ENCODE assay signal across 16 cellular contexts in the genomic region with DNA sequence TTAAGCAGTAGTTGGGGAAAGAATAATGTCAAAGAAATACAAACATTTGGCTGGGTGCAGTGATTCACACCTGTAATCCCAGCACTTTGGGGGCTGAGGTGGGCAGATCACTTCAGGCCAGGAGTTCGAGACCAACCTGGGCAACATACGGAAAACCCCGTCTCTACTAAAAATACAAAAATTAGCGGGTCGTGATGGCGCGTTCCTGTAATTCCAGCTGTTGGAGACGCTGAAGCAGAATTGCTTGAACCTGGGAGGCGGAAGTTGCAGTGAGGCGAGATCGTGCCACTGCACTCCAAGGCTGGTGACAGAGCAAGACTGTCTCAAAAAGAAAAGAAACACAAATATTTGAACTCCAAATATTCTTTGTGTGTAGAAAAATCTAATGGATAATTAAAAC. TPM values are rescaled to one million over a fixed set of nuclear protein-coding genes. Genes with fewer than 3 reads are reported as not detected.
A peak's percentile ranks its signal among the peaks of the same experiment; 100 is the strongest.
DNase-seq lines count a peak whose midpoint lies in the region; ATAC-seq and TF ChIP-seq lines count a peak whose summit lies in the region.
"Had no signal": no experiment of that assay in that cellular context is flagged by ENCODE, and none has a peak within 500 bp of the region (broad histone marks: within the 10 kb centered on the region; RNA-seq: fewer than 3 reads in every experiment).

No MANE protein-coding gene starts in this region.

- no peaks in the 10 kb centered on the region for H3K9me3 ChIP-seq in hepatocyte (ENCODE audit: low read depth)
- no peaks in the 10 kb centered on the region for H3K9me3 ChIP-seq in WERI-Rb-1 (ENCODE audit: severe bottlenecking)
- H3K9me3 ChIP-seq: left lung had no signal

- H3K27me3 ChIP-seq in hepatocyte: no peaks in the 10 kb centered on the region
- no peaks in the 10 kb centered on the region for H3K27me3 ChIP-seq in WERI-Rb-1 (ENCODE audit: insufficient read depth, low read depth, severe bottlenecking)
- H3K27me3 ChIP-seq: left lung had no signal

- no peaks in the 10 kb centered on the region for H3K9me3 Mint-ChIP-seq in activated naive CD4-positive, alpha-beta T cell treated with anti-CD3 and anti-CD28 coated beads for 36 hours
- H3K9me3 Mint-ChIP-seq in WTC11: no peaks in the 10 kb centered on the region
- H3K9me3 Mint-ChIP-seq in stimulated activated memory B cell treated with anti-CD40 and anti-IgM and Interleukin-4, amounts not matched to agents 10 μg/mL and 1 μg/mL and 100 μg/mL, for 72 hours: no peaks in the 10 kb centered on the region

- peak overlapping the region; percentile 68 for H3K27ac Mint-ChIP-seq in activated naive CD4-positive, alpha-beta T cell treated with anti-CD3 and anti-CD28 coated beads for 36 hours
- peak overlapping the region; percentile 58 for H3K27ac Mint-ChIP-seq in WTC11
- H3K27ac Mint-ChIP-seq in stimulated activated memory B cell treated with anti-CD40 and anti-IgM and Interleukin-4, amounts not matched to agents 10 μg/mL and 1 μg/mL and 100 μg/mL, for 72 hours: peak overlapping the region; percentile 63

- peaks cover 30% of the 10 kb centered on the region for H3K4me1 ChIP-seq in hepatocyte (ENCODE audit: insufficient read depth)

- H3K27ac ChIP-seq in hepatocyte (no peak overlapping the region), WERI-Rb-1 (no peak overlapping the region)
- H3K27ac ChIP-seq: left lung had no signal

- no peaks in the 10 kb centered on the region for H3K9me2 ChIP-seq in hepatocyte (replicated peaks; ENCODE audit: insufficient read depth)

- peaks cover 31% of the 10 kb centered on the region for H3K36me3 Mint-ChIP-seq in activated naive CD4-positive, alpha-beta T cell treated with anti-CD3 and anti-CD28 coated beads for 36 hours (ENCODE audit: low read depth)
- peaks cover 24% of the 10 kb centered on the region for H3K36me3 Mint-ChIP-seq in WTC11
- H3K36me3 Mint-ChIP-seq in stimulated activated memory B cell treated with anti-CD40 and anti-IgM and Interleukin-4, amounts not matched to agents 10 μg/mL and 1 μg/mL and 100 μg/mL, for 72 hours: peaks cover 36% of the 10 kb centered on the region

- H3K4me3 Mint-ChIP-seq in activated naive CD4-positive, alpha-beta T cell treated with anti-CD3 and anti-CD28 coated beads for 36 hours: no peak overlapping the region
- H3K4me3 Mint-ChIP-seq in WTC11: peak overlapping the region; percentile 99
- H3K4me3 Mint-ChIP-seq in stimulated activated memory B cell treated with anti-CD40 and anti-IgM and Interleukin-4, amounts not matched to agents 10 μg/mL and 1 μg/mL and 100 μg/mL, for 72 hours: peak overlapping the region; percentile 33

- H3K4me1 Mint-ChIP-seq in activated naive CD4-positive, alpha-beta T cell treated with anti-CD3 and anti-CD28 coated beads for 36 hours (ENCODE audit: low read depth): peaks cover 75% of the 10 kb centered on the region
- H3K4me1 Mint-ChIP-seq in WTC11: peaks cover 68% of the 10 kb centered on the region
- H3K4me1 Mint-ChIP-seq in stimulated activated memory B cell treated with anti-CD40 and anti-IgM and Interleukin-4, amounts not matched to agents 10 μg/mL and 1 μg/mL and 100 μg/mL, for 72 hours: peaks cover 76% of the 10 kb centered on the region

- H2AFZ ChIP-seq in hepatocyte: no peak overlapping the region

- POLR2A ChIA-PET in WTC11 (lab: Charles Lee): interaction anchor here (0.6 to 1.6 kb wide), 4 partner anchors 10 to 723 kb away, joined by 3 to 7 read pairs (median 3); no protein-coding TSS in a partner anchor

- DNase-seq in activated naive CD4-positive, alpha-beta T cell treated with anti-CD3 and anti-CD28 coated beads for 36 hours: no peak
- no peak for DNase-seq in activated naive CD4-positive, alpha-beta T cell treated with anti-CD3 and anti-CD28 coated beads, Interleukin-2, amount 50 U/mL, for 16 hours
- DNase-seq in WTC11 (ENCODE audit: low spot score): no peak
- no peak for DNase-seq in hepatocyte (ENCODE audit: low spot score)
- DNase-seq in NCI-H146 treated with DMSO at 0.1 percent for 48 hours (lab: John Stamatoyannopoulos, UW; ENCODE audit: unreplicated experiment): no peak
- no peak for DNase-seq in activated gamma-delta T cell (lab: John Stamatoyannopoulos, UW)
- no peak for DNase-seq in WERI-Rb-1
- DNase-seq: activated CD4-positive, alpha-beta T cell treated with anti-CD3 and anti-CD28 coated beads for 4 hours; amygdala; foreskin melanocyte; left lung; NCI-H1105 treated with DMSO at 0.1 percent for 48 hours; NCI-H526; occipital lobe; stimulated activated CD8-positive, alpha-beta memory T cell treated with anti-CD3 and anti-CD28 coated beads, Interleukin-4, amount 100 ng/mL, for 48 hours had no signal

- CTCF ChIA-PET in activated naive CD4-positive, alpha-beta T cell treated with anti-CD3 and anti-CD28 coated beads for 36 hours (lab: Charles Lee): interaction anchor here (1.0 kb wide), 1 partner anchor 23 kb away, joined by 3 read pairs; no protein-coding TSS in a partner anchor
- CTCF ChIA-PET in WTC11 (lab: Charles Lee): no interaction called here

- H3K4me2 ChIP-seq in hepatocyte: peak overlapping the region; percentile 75

- ATAC-seq in WTC11: no peak
- no peak for ATAC-seq in stimulated activated memory B cell treated with anti-CD40 and anti-IgM and Interleukin-4, amounts not matched to agents 10 μg/mL and 1 μg/mL and 100 μg/mL, for 72 hours
- ATAC-seq: left lung had no signal

- TF ChIP-seq CTCF in WTC11 (IDR thresholded peaks at IDR 0.05) (no peak), hepatocyte (IDR thresholded peaks at IDR 0.05; ENCODE audit: poor library complexity) (no peak), WERI-Rb-1 (IDR thresholded peaks at IDR 0.05; ENCODE audit: low read depth, low read length) (no peak)

- peaks cover 86% of the 10 kb centered on the region for H4K20me1 ChIP-seq in hepatocyte (ENCODE audit: insufficient read depth, poor library complexity, severe bottlenecking)

- H3K79me2 ChIP-seq in hepatocyte: peaks cover 89% of the 10 kb centered on the region

- intact Hi-C loops in activated naive CD4-positive, alpha-beta T cell treated with anti-CD3 and anti-CD28 coated beads for 36 hours (cut with micrococcal nuclease): loop anchor here (10.0 kb wide), 4 partner anchors 833 to 1543 kb away; a partner anchor contains a TSS

- 87% methylated on average over 11 of the region's 11 CpGs for WGBS in hepatocyte (ENCODE audit: low lambda C conversion rate, missing lambda C conversion rate)

- no peaks in the 10 kb centered on the region for H3K27me3 Mint-ChIP-seq in activated naive CD4-positive, alpha-beta T cell treated with anti-CD3 and anti-CD28 coated beads for 36 hours (ENCODE audit: low read depth)
- no peaks in the 10 kb centered on the region for H3K27me3 Mint-ChIP-seq in WTC11 (ENCODE audit: low read depth)
- H3K27me3 Mint-ChIP-seq in stimulated activated memory B cell treated with anti-CD40 and anti-IgM and Interleukin-4, amounts not matched to agents 10 μg/mL and 1 μg/mL and 100 μg/mL, for 72 hours: no peaks in the 10 kb centered on the region

- H3K4me3 ChIP-seq in hepatocyte: no peak overlapping the region
- no peak overlapping the region for H3K4me3 ChIP-seq in WERI-Rb-1 (ENCODE audit: low read depth, low read length)
- H3K4me3 ChIP-seq: left lung had no signal

- H3K36me3 ChIP-seq in hepatocyte (replicated peaks; ENCODE audit: insufficient read depth, low read depth): no peaks in the 10 kb centered on the region
- peaks cover 71% of the 10 kb centered on the region for H3K36me3 ChIP-seq in WERI-Rb-1
- H3K36me3 ChIP-seq: left lung had no signal

TF ChIP-seq in WTC11, 78 proteins besides CTCF, POLR2A, EP300 and RAD21:
- TF ChIP-seq, protein P1, sequence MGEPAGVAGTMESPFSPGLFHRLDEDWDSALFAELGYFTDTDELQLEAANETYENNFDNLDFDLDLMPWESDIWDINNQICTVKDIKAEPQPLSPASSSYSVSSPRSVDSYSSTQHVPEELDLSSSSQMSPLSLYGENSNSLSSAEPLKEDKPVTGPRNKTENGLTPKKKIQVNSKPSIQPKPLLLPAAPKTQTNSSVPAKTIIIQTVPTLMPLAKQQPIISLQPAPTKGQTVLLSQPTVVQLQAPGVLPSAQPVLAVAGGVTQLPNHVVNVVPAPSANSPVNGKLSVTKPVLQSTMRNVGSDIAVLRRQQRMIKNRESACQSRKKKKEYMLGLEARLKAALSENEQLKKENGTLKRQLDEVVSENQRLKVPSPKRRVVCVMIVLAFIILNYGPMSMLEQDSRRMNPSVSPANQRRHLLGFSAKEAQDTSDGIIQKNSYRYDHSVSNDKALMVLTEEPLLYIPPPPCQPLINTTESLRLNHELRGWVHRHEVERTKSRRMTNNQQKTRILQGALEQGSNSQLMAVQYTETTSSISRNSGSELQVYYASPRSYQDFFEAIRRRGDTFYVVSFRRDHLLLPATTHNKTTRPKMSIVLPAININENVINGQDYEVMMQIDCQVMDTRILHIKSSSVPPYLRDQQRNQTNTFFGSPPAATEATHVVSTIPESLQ (CRISPR knock-in tag; IDR thresholded peaks at IDR 0.05): no peak
- TF ChIP-seq NFYB (CRISPR knock-in tag; conservative IDR thresholded peaks at IDR 0.05; ENCODE audit: low read depth): no peak

RNA-seq across cellular contexts. Expression of a gene that starts 4.7 kb away (rescaled TPM):
- 100 to 1,000 TPM; 137 to 164 TPM for total RNA-seq in activated naive CD4-positive, alpha-beta T cell treated with anti-CD3 and anti-CD28 coated beads for 36 hours
- 228 to 290 TPM (median 233 TPM) in 3 replicates for total RNA-seq in WTC11 (2021)
- 346 and 355 TPM in 2 replicates for total RNA-seq in hepatocyte
- polyA plus RNA-seq in hepatocyte: 176 and 183 TPM in 2 replicates

RNA-seq across cellular contexts. Expression of a gene that starts 43.4 kb away (rescaled TPM):
- 10 to 100 TPM; 68.8 to 74.3 TPM for total RNA-seq in activated naive CD4-positive, alpha-beta T cell treated with anti-CD3 and anti-CD28 coated beads for 36 hours
- total RNA-seq in WTC11 (2021) (122 to 126 TPM (median 126 TPM) in 3 replicates), hepatocyte (62.1 and 65.3 TPM in 2 replicates)
- polyA plus RNA-seq in hepatocyte: 77.5 and 86.3 TPM in 2 replicates
